8 cellular contexts compared by ENCODE assay signal in genomic region chr1:16709659-16710087, GRCh38. TPM values are rescaled to one million over a fixed set of nuclear protein-coding genes. Genes with fewer than 3 reads are reported as not detected.
DNase-seq lines count a peak whose midpoint lies in the region; ATAC-seq and TF ChIP-seq lines count a peak whose summit lies in the region.
"Not testable (repeated sequence)": the region's sequence is repeated elsewhere in the genome, so short reads cannot be mapped to it uniquely, and the experiment has no call there.

No MANE protein-coding gene starts in this region.

- in situ Hi-C loops in gastrocnemius medialis (cut with MboI; ENCODE audit: low sequenced_read_pairs in 4 of 4): not testable (repeated sequence)

- ATAC-seq in GM19324 (IDR thresholded peaks at IDR 0.05; ENCODE audit: low FRiP score, unreplicated experiment): peak; percentile 37
- ATAC-seq in left colon: peak; percentile 63
- ATAC-seq in gastrocnemius medialis: peak; percentile 53 to 82

- not testable (repeated sequence) for H3K9ac ChIP-seq in SK-N-SH

- peak; percentile 45 for TF ChIP-seq CTCF in AG09309 (IDR thresholded peaks at IDR 0.05; ENCODE audit: control insufficient read depth, insufficient read depth, low read depth, low read length, missing control alignments)
- TF ChIP-seq CTCF in SK-N-SH (IDR thresholded peaks at IDR 0.05): peak; percentile 54
- peak in 3 of 5 experiments; percentile 3 to 60 (median 38) for TF ChIP-seq CTCF in gastrocnemius medialis (IDR thresholded peaks at IDR 0.05 in 4 of 5, conservative IDR thresholded peaks at IDR 0.05 in 1 of 5)

- not testable (repeated sequence) for H3K9me2 ChIP-seq in SK-N-SH

- H3K79me2 ChIP-seq in SK-N-SH (ENCODE audit: insufficient read depth): not testable (repeated sequence)

- not testable (repeated sequence) for TF ChIP-seq POLR2A in gastrocnemius medialis (IDR thresholded peaks at IDR 0.05)

- intact Hi-C loops in left colon (cut with DNase I, micrococcal nuclease); gastrocnemius medialis (cut with DNase I; ENCODE audit: low total_unique reads): not testable (repeated sequence)

- H3K27me3 ChIP-seq in SK-N-SH (ENCODE audit: insufficient read depth); gastrocnemius medialis: not testable (repeated sequence)

- not testable (repeated sequence) for TF ChIP-seq EP300 in SK-N-SH (IDR thresholded peaks at IDR 0.05; ENCODE audit: borderline replicate concordance in 1 of 2, low read depth in 1 of 2, low read length in 1 of 2)

- DNase-seq in AG09309 (ENCODE audit: low read depth); SK-N-SH; gastrocnemius medialis: not testable (repeated sequence)
- peak; percentile 24 for DNase-seq in HT-29 (ENCODE audit: low spot score)
- DNase-seq in activated T-cell treated with anti-CD3 and anti-CD28 coated beads, Interleukin-2, amount 50 U/mL, for 24 hours: peak; percentile 75
- DNase-seq in effector CD8-positive, alpha-beta T cell (lab: John Stamatoyannopoulos, UW): peak; percentile 36
- DNase-seq in left colon: peak in 1 of 2 donors; percentile 60

- not testable (repeated sequence) for H3K9me3 ChIP-seq in SK-N-SH, gastrocnemius medialis

- CTCF ChIA-PET in SK-N-SH (lab: Yijun Ruan, JAX): interaction anchor here (0.6 to 7.3 kb wide), 13 partner anchors 8 to 238 kb away, joined by 3 to 70 read pairs (median 6); partner anchors contain the start of gene CROCC

- not testable (repeated sequence) for H3F3A ChIP-seq in SK-N-SH (replicated peaks; ENCODE audit: insufficient read depth)

- not testable (repeated sequence) for H3K4me2 ChIP-seq in SK-N-SH

- H3K36me3 Mint-ChIP-seq in activated T-cell treated with anti-CD3 and anti-CD28 coated beads, Interleukin-2, amount 50 U/mL, for 24 hours (ENCODE audit: low read depth): not testable (repeated sequence)

- not testable (repeated sequence) for H3K4me3 ChIP-seq in AG09309 (ENCODE audit: control insufficient read depth, low read depth, low read length); SK-N-SH (ENCODE audit: low read depth in 2 of 2, low read length in 1 of 2); gastrocnemius medialis

- TF ChIP-seq RAD21 in SK-N-SH (IDR thresholded peaks at IDR 0.05; ENCODE audit: low read length): not testable (repeated sequence)

- POLR2A ChIA-PET in SK-N-SH (lab: Yijun Ruan, JAX): not testable (repeated sequence)

- H4K20me1 ChIP-seq in SK-N-SH (ENCODE audit: insufficient read depth): not testable (repeated sequence)

- not testable (repeated sequence) for H3K27ac Mint-ChIP-seq in activated T-cell treated with anti-CD3 and anti-CD28 coated beads, Interleukin-2, amount 50 U/mL, for 24 hours

- not testable (repeated sequence) for H3K36me3 ChIP-seq in SK-N-SH (replicated peaks in 1 of 2; ENCODE audit: control insufficient read depth in 1 of 2, insufficient read depth in 2 of 2, low read length in 1 of 2); gastrocnemius medialis

- WGBS in SK-N-SH (ENCODE audit: low lambda C conversion rate): 43% methylated on average over 2 of the region's 3 CpGs

- not testable (repeated sequence) for H2AFZ ChIP-seq in SK-N-SH (ENCODE audit: low read depth)

- not testable (repeated sequence) for H3K9me3 Mint-ChIP-seq in activated T-cell treated with anti-CD3 and anti-CD28 coated beads, Interleukin-2, amount 50 U/mL, for 24 hours

- H3K4me1 ChIP-seq in SK-N-SH (ENCODE audit: control insufficient read depth in 1 of 2, insufficient read depth in 2 of 2, low read depth in 1 of 2, low read length in 1 of 2); gastrocnemius medialis: not testable (repeated sequence)

- not testable (repeated sequence) for H3K27me3 Mint-ChIP-seq in activated T-cell treated with anti-CD3 and anti-CD28 coated beads, Interleukin-2, amount 50 U/mL, for 24 hours

- H3K4me3 Mint-ChIP-seq in activated T-cell treated with anti-CD3 and anti-CD28 coated beads, Interleukin-2, amount 50 U/mL, for 24 hours: not testable (repeated sequence)

- not testable (repeated sequence) for H3K27ac ChIP-seq in SK-N-SH (ENCODE audit: low read depth in 2 of 2, low read length in 1 of 2); gastrocnemius medialis

- not testable (repeated sequence) for H3K4me1 Mint-ChIP-seq in activated T-cell treated with anti-CD3 and anti-CD28 coated beads, Interleukin-2, amount 50 U/mL, for 24 hours (ENCODE audit: low read depth)

RNA-seq across cellular contexts. Expression of gene RNU1-4, which starts 30.6 kb away (rescaled TPM):
- under 0.01 TPM in 2 replicates for total RNA-seq in HT-29 (2014; rRNA removed; shearing (Covaris generic))
- polyA plus RNA-seq in SK-N-SH (2012; rRNA removed): not detected in 2 replicates
- polyA plus RNA-seq in SK-N-SH (2012; cell fraction: cytosol; rRNA removed): not detected in 2 replicates
- polyA plus RNA-seq in SK-N-SH (2012; cell fraction: nucleus; rRNA removed): not detected in 2 replicates
- 1,000 to 10,000 TPM; 3,977 to 5,589 TPM for total RNA-seq in left colon
- total RNA-seq in gastrocnemius medialis: under 1 TPM in 1 of 4 donors, not detected in 3; under 0.01 TPM

RNA-seq across cellular contexts. Expression of gene RNU1-3, which starts 42.9 kb away (rescaled TPM):
- total RNA-seq in HT-29 (2014; rRNA removed; shearing (Covaris generic)): under 0.01 TPM in 2 replicates
- polyA plus RNA-seq in SK-N-SH (2012; rRNA removed): not detected in 2 replicates
- polyA plus RNA-seq in SK-N-SH (2012; cell fraction: cytosol; rRNA removed): not detected in 2 replicates
- polyA plus RNA-seq in SK-N-SH (2012; cell fraction: nucleus; rRNA removed): not detected in 2 replicates
- total RNA-seq in left colon (1,000 to 10,000 TPM; 3,977 to 5,589 TPM), gastrocnemius medialis (under 1 TPM in 1 of 4 donors, not detected in 3; under 0.01 TPM)

Comparison
In these comparisons a context has a peak if more than half of its experiments do, and no peak if none do; other contexts are left out.
1. RNA of gene RNU1-4, which starts 30.6 kb away (total RNA-seq): 3,977 to 5,589 TPM in left colon; under 0.01 TPM in HT-29 and under 0.01 TPM in gastrocnemius medialis; every median in the first group is over 1,000 times any median in the second.
2. RNA of gene RNU1-3, which starts 42.9 kb away (total RNA-seq): 3,977 to 5,589 TPM in left colon; under 0.01 TPM in HT-29 and under 0.01 TPM in gastrocnemius medialis; every median in the first group is over 1,000 times any median in the second.
3. Peak in every context shown above with its lines, with median percentiles within 50 percentile points of each other: CTCF ChIP-seq and ATAC-seq.